In the genomic region with DNA sequence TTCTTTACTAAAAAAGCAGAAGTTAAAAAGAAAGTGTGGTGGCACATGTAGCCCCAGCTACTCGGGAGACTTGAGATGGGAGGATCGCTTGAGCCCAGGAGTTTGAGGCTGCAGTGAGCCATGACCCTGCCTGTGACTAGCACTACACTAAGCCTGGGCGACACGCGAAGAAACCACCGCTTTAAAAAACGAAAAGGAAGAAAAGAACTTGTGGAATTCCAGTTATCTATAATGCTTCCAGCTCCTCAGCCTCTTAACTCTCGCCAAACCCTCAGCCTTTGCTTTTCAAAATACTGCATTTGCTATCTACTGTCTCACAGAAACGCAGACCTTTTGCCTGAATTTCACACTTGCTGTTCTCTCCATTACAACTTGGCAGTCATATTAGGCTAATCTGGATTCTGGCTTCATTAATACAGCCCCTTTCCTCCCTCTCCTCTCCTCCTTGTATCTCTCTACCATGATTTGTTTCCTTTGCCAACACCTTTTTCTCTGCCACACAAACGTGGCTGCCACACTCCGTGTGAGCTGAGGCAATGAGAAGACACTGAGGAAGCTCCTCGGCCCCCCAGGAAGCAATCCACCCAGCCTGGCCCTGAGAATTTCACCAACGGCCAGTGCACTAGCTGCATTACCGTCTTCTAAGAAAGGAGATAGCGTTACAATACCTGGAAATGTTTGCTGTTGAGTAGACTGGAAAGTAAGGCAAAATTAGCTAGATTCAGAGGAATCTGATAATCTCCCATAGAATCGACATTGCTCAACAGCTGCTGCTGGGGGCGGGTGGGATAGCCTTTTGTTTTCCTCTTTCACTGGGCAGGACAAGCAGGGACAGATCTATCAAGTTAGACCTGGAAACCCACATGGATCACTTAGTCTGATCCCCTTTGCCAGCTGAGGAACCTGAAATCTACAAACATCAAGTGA, we compare ENCODE assay signal across 1 cellular context.
TF ChIP-seq lines count a peak whose summit lies in the region.

No MANE protein-coding gene starts in this region.

TF ChIP-seq in K562, 482 proteins besides CTCF, POLR2A, EP300 and RAD21 (continued from another document and continues in another):
- TF ChIP-seq, protein P1, sequence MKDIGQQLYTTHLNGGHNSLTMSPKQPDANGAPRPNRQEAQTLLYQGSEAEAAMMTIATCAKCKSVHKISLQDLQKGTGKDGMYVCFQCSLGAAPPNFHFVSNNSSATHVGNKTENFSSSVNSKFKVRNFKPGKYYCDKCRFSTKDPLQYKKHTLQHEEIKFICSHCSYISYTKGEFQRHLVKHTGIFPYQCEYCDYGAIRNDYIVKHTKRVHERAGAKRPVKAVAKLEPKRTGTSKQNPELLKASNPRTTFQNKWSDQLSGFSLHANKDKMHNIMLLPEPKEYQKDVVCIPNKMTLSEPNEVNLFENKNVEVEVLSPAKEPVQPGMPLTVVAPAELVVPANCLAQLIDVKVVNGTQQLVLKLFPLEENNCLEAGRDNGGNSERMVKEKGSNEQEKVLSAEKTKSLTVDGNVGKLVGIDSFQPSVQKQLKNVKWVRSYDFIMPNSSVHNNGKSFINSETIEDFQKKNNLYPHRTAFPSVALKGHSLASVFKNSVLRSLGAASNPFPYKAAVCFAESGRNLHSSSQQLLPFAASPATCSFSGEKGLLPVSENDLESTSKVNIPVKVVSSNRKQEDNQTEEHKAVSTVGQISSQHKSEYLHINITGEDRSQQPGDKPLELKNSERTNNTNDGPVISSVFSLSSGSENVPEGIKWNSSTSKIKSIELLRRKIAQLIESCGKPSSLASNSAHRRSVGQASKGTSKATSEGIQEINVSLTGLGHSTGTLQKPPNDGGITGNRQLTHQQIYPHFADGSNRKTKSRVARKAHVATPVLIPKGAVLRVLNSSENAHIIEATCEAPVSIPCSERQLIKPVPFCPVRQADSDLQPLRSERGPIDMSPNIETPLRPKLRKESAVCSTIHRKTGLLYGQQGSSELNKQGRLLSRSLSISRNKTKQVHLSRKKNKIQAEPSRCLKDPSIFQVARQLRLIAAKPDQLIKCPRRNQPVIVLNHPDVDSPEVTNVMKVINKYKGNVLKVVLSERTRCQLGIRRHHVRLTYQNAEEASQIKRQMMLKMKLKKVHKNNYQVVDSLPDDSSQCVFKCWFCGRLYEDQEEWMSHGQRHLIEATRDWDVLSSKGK (CRISPR knock-in tag; IDR thresholded peaks at IDR 0.05) = no peak
- TF ChIP-seq, protein P2, sequence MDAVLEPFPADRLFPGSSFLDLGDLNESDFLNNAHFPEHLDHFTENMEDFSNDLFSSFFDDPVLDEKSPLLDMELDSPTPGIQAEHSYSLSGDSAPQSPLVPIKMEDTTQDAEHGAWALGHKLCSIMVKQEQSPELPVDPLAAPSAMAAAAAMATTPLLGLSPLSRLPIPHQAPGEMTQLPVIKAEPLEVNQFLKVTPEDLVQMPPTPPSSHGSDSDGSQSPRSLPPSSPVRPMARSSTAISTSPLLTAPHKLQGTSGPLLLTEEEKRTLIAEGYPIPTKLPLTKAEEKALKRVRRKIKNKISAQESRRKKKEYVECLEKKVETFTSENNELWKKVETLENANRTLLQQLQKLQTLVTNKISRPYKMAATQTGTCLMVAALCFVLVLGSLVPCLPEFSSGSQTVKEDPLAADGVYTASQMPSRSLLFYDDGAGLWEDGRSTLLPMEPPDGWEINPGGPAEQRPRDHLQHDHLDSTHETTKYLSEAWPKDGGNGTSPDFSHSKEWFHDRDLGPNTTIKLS (IDR thresholded peaks at IDR 0.05; ENCODE audit: borderline replicate concordance, low read depth) = 0 out of 2 replicates have a peak, but pooled peaks have one; percentile 31
- TF ChIP-seq SRSF7 (optimal IDR thresholded peaks at IDR 0.05; ENCODE audit: low read depth, low read length) (no peak), FOSL1 (tag; conservative IDR thresholded peaks at IDR 0.05) (peak; percentile 61), ZFP36 (IDR thresholded peaks at IDR 0.05; ENCODE audit: low read depth, low read length, partially characterized antibody) (no peak), RBM17 (IDR thresholded peaks at IDR 0.05; ENCODE audit: borderline replicate concordance, low read depth, low read length) (no peak), ZFP1 (CRISPR knock-in tag; IDR thresholded peaks at IDR 0.05) (no peak), MAZ (CRISPR knock-in tag; conservative IDR thresholded peaks at IDR 0.05 in 1 of 2, IDR thresholded peaks at IDR 0.05 in 1 of 2) (peak in 1 of 2 experiments; percentile 83; a peak in 2 of 4 replicates), MTA1 (IDR thresholded peaks at IDR 0.05; ENCODE audit: borderline replicate concordance) (no peak), ZFX (CRISPR knock-in tag; IDR thresholded peaks at IDR 0.05) (no peak)
- TF ChIP-seq, protein P3, sequence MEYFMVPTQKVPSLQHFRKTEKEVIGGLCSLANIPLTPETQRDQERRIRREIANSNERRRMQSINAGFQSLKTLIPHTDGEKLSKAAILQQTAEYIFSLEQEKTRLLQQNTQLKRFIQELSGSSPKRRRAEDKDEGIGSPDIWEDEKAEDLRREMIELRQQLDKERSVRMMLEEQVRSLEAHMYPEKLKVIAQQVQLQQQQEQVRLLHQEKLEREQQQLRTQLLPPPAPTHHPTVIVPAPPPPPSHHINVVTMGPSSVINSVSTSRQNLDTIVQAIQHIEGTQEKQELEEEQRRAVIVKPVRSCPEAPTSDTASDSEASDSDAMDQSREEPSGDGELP (CRISPR knock-in tag; IDR thresholded peaks at IDR 0.05; ENCODE audit: borderline replicate concordance) = 0 out of 2 replicates have a peak, but pooled peaks have one; percentile 69
- TF ChIP-seq, protein P4, sequence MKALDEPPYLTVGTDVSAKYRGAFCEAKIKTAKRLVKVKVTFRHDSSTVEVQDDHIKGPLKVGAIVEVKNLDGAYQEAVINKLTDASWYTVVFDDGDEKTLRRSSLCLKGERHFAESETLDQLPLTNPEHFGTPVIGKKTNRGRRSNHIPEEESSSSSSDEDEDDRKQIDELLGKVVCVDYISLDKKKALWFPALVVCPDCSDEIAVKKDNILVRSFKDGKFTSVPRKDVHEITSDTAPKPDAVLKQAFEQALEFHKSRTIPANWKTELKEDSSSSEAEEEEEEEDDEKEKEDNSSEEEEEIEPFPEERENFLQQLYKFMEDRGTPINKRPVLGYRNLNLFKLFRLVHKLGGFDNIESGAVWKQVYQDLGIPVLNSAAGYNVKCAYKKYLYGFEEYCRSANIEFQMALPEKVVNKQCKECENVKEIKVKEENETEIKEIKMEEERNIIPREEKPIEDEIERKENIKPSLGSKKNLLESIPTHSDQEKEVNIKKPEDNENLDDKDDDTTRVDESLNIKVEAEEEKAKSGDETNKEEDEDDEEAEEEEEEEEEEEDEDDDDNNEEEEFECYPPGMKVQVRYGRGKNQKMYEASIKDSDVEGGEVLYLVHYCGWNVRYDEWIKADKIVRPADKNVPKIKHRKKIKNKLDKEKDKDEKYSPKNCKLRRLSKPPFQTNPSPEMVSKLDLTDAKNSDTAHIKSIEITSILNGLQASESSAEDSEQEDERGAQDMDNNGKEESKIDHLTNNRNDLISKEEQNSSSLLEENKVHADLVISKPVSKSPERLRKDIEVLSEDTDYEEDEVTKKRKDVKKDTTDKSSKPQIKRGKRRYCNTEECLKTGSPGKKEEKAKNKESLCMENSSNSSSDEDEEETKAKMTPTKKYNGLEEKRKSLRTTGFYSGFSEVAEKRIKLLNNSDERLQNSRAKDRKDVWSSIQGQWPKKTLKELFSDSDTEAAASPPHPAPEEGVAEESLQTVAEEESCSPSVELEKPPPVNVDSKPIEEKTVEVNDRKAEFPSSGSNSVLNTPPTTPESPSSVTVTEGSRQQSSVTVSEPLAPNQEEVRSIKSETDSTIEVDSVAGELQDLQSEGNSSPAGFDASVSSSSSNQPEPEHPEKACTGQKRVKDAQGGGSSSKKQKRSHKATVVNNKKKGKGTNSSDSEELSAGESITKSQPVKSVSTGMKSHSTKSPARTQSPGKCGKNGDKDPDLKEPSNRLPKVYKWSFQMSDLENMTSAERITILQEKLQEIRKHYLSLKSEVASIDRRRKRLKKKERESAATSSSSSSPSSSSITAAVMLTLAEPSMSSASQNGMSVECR (CRISPR knock-in tag; IDR thresholded peaks at IDR 0.05) = no peak
- TF ChIP-seq, protein P5, sequence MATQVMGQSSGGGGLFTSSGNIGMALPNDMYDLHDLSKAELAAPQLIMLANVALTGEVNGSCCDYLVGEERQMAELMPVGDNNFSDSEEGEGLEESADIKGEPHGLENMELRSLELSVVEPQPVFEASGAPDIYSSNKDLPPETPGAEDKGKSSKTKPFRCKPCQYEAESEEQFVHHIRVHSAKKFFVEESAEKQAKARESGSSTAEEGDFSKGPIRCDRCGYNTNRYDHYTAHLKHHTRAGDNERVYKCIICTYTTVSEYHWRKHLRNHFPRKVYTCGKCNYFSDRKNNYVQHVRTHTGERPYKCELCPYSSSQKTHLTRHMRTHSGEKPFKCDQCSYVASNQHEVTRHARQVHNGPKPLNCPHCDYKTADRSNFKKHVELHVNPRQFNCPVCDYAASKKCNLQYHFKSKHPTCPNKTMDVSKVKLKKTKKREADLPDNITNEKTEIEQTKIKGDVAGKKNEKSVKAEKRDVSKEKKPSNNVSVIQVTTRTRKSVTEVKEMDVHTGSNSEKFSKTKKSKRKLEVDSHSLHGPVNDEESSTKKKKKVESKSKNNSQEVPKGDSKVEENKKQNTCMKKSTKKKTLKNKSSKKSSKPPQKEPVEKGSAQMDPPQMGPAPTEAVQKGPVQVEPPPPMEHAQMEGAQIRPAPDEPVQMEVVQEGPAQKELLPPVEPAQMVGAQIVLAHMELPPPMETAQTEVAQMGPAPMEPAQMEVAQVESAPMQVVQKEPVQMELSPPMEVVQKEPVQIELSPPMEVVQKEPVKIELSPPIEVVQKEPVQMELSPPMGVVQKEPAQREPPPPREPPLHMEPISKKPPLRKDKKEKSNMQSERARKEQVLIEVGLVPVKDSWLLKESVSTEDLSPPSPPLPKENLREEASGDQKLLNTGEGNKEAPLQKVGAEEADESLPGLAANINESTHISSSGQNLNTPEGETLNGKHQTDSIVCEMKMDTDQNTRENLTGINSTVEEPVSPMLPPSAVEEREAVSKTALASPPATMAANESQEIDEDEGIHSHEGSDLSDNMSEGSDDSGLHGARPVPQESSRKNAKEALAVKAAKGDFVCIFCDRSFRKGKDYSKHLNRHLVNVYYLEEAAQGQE (CRISPR knock-in tag; IDR thresholded peaks at IDR 0.05; ENCODE audit: low read depth) = no peak
- TF ChIP-seq, protein P6, sequence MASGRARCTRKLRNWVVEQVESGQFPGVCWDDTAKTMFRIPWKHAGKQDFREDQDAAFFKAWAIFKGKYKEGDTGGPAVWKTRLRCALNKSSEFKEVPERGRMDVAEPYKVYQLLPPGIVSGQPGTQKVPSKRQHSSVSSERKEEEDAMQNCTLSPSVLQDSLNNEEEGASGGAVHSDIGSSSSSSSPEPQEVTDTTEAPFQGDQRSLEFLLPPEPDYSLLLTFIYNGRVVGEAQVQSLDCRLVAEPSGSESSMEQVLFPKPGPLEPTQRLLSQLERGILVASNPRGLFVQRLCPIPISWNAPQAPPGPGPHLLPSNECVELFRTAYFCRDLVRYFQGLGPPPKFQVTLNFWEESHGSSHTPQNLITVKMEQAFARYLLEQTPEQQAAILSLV (tag; IDR thresholded peaks at IDR 0.05) = no peak
- TF ChIP-seq, protein P7, sequence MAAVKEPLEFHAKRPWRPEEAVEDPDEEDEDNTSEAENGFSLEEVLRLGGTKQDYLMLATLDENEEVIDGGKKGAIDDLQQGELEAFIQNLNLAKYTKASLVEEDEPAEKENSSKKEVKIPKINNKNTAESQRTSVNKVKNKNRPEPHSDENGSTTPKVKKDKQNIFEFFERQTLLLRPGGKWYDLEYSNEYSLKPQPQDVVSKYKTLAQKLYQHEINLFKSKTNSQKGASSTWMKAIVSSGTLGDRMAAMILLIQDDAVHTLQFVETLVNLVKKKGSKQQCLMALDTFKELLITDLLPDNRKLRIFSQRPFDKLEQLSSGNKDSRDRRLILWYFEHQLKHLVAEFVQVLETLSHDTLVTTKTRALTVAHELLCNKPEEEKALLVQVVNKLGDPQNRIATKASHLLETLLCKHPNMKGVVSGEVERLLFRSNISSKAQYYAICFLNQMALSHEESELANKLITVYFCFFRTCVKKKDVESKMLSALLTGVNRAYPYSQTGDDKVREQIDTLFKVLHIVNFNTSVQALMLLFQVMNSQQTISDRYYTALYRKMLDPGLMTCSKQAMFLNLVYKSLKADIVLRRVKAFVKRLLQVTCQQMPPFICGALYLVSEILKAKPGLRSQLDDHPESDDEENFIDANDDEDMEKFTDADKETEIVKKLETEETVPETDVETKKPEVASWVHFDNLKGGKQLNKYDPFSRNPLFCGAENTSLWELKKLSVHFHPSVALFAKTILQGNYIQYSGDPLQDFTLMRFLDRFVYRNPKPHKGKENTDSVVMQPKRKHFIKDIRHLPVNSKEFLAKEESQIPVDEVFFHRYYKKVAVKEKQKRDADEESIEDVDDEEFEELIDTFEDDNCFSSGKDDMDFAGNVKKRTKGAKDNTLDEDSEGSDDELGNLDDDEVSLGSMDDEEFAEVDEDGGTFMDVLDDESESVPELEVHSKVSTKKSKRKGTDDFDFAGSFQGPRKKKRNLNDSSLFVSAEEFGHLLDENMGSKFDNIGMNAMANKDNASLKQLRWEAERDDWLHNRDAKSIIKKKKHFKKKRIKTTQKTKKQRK (IDR thresholded peaks at IDR 0.05; ENCODE audit: borderline replicate concordance, low read depth, low read length) = no peak
- TF ChIP-seq, protein P8, sequence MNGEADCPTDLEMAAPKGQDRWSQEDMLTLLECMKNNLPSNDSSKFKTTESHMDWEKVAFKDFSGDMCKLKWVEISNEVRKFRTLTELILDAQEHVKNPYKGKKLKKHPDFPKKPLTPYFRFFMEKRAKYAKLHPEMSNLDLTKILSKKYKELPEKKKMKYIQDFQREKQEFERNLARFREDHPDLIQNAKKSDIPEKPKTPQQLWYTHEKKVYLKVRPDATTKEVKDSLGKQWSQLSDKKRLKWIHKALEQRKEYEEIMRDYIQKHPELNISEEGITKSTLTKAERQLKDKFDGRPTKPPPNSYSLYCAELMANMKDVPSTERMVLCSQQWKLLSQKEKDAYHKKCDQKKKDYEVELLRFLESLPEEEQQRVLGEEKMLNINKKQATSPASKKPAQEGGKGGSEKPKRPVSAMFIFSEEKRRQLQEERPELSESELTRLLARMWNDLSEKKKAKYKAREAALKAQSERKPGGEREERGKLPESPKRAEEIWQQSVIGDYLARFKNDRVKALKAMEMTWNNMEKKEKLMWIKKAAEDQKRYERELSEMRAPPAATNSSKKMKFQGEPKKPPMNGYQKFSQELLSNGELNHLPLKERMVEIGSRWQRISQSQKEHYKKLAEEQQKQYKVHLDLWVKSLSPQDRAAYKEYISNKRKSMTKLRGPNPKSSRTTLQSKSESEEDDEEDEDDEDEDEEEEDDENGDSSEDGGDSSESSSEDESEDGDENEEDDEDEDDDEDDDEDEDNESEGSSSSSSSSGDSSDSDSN (IDR thresholded peaks at IDR 0.05; ENCODE audit: borderline replicate concordance in 1 of 2, low read depth in 2 of 2, low read length in 2 of 2) = no peak
